12 cellular contexts compared by ENCODE assay signal in the genomic region with DNA sequence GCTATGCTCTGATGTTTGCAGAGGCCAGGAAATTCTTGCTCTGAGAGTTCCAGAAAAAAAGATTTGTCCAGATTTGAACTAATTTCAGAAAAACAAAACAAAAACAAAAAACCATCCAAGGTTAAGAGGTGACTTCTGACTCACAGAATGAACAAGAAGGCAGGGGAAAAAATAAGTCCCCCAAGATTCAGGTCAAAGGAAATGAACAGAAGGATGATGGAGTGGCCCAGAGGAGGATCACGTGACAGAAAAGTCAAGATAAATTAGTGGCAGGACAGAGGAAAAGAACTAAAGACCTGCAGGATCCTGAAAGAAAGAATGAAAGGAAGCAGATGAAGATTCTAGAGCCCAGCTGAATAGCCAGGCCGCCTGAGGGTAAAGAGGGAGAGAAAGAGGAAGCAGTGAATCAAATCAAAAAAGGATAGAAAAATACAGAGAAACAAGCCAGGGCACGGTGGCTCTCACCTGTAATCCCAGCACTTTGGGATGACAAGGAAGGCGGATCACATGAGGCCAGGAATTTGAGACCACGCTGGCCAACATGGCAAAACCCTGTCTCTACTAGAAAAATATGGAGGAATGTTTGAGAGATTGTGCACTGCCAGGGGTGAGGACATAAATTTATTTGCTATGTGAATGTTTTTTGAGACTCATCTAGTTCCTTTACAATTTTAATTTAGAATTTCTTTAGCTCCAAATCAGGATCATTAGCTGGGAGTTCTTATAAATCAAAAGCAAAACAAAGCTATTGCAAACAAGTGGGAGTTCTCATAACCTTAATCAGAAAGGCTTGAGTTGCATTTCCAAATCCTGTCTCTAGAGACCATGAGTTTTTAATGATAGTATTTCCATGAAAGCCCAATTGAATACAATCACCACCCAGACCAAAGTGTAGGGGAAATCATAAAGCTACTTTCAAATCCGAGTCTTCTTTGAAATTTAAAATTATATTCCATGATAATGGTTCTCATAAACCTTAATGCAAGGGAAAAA.
DNase-seq lines count a peak whose midpoint lies in the region; ATAC-seq, FAIRE-seq and TF ChIP-seq lines count a peak whose summit lies in the region.
"Had no signal": no experiment of that assay in that cellular context is flagged by ENCODE, and none has a peak within 500 bp of the region (broad histone marks: within the 10 kb centered on the region; RNA-seq: fewer than 3 reads in every experiment).

No MANE protein-coding gene starts in this region.

- no peak overlapping the region for H3K4me3 ChIP-seq in OCI-LY1 (ENCODE audit: low read depth, low read length, poor library complexity, severe bottlenecking)
- no peak overlapping the region for H3K4me3 ChIP-seq in prostate gland
- H3K4me3 ChIP-seq in lower lobe of right lung = no peak overlapping the region
- H3K4me3 ChIP-seq: cardiac muscle cell, esophagus squamous epithelium had no signal

- H3K27me3 ChIP-seq in OCI-LY1 (ENCODE audit: insufficient read depth, low read length) = no peaks in the 10 kb centered on the region
- no peaks in the 10 kb centered on the region for H3K27me3 ChIP-seq in prostate gland (replicated peaks; ENCODE audit: insufficient read depth)
- H3K27me3 ChIP-seq in lower lobe of right lung (ENCODE audit: low read depth) = no peaks in the 10 kb centered on the region
- H3K27me3 ChIP-seq: cardiac muscle cell, esophagus squamous epithelium had no signal

- peaks cover 4% of the 10 kb centered on the region; the same call in 1 of the 2 replicates for H3F3A ChIP-seq in OCI-LY1 (ENCODE audit: insufficient read depth, low read length)

- FAIRE-seq in GM12892 (lab: Jason Lieb, UNC) = peak; percentile 82

- no peaks in the 10 kb centered on the region for H4K20me1 ChIP-seq in OCI-LY1 (ENCODE audit: insufficient read depth, low read length)

- DNase-seq in GM12892 (ENCODE audit: insufficient read length) (no peak), fibroblast of peridontal ligament (ENCODE audit: extremely low read depth) (peak; percentile 63), prostate gland (ENCODE audit: low spot score) (no peak), DMS79 (lab: John Stamatoyannopoulos, UW) (no peak), lower lobe of right lung (no peak), COR-L47 (lab: John Stamatoyannopoulos, UW) (no peak), NCI-H2196 treated with DMSO at 0.1 percent for 48 hours (lab: John Stamatoyannopoulos, UW; ENCODE audit: unreplicated experiment) (no peak)
- DNase-seq: esophagus squamous epithelium; NCI-H1048; NK-92 treated with Interleukin-12 subunit alpha and Interleukin-12 subunit beta, amount 100 ng/mL, for 24 hours had no signal

- H3K36me3 ChIP-seq in OCI-LY1 (ENCODE audit: insufficient read depth, low read length) (peaks cover 37% of the 10 kb centered on the region), prostate gland (no peaks in the 10 kb centered on the region), lower lobe of right lung (no peaks in the 10 kb centered on the region)
- H3K36me3 ChIP-seq: cardiac muscle cell, esophagus squamous epithelium had no signal

- ATAC-seq in lower lobe of right lung = no peak

- H3K27ac ChIP-seq in OCI-LY1 (ENCODE audit: low read depth, low read length, poor library complexity, severe bottlenecking) (peak overlapping the region; percentile 61), prostate gland (peak overlapping the region; percentile 20 to 48), lower lobe of right lung (no peak overlapping the region)
- H3K27ac ChIP-seq: cardiac muscle cell had no signal

- TF ChIP-seq CTCF in OCI-LY1 (IDR thresholded peaks at IDR 0.05; ENCODE audit: low read length) = no peak
- TF ChIP-seq CTCF in prostate gland (IDR thresholded peaks at IDR 0.05) = no peak
- TF ChIP-seq CTCF in lower lobe of right lung (IDR thresholded peaks at IDR 0.05) = no peak

- no peaks in the 10 kb centered on the region for H3K79me2 ChIP-seq in OCI-LY1 (ENCODE audit: insufficient read depth, low read length)

- WGBS in prostate gland = 78% methylated on average over 6 of the region's 6 CpGs

- H3K9me3 ChIP-seq in OCI-LY1 (ENCODE audit: low read length) (no peaks in the 10 kb centered on the region), prostate gland (no peaks in the 10 kb centered on the region), lower lobe of right lung (no peaks in the 10 kb centered on the region)
- H3K9me3 ChIP-seq: esophagus squamous epithelium had no signal

- intact Hi-C loops in prostate gland (cut with DNase I) (no loop called here), lower lobe of right lung (cut with DNase I) (no loop called here)

- no peaks in the 10 kb centered on the region for H3K9me2 ChIP-seq in OCI-LY1 (ENCODE audit: low read depth, low read length)

- H3K9ac ChIP-seq in OCI-LY1 (ENCODE audit: low read length) = peak overlapping the region; percentile 7; the same call in 1 of the 2 replicates

- H3K4me1 ChIP-seq in OCI-LY1 (ENCODE audit: insufficient read depth, low read length, severe bottlenecking) = peaks cover 38% of the 10 kb centered on the region
- no peaks in the 10 kb centered on the region for H3K4me1 ChIP-seq in prostate gland (replicated peaks)
- H3K4me1 ChIP-seq in lower lobe of right lung = no peaks in the 10 kb centered on the region

- TF ChIP-seq POLR2A in GM12892 (IDR thresholded peaks at IDR 0.05; ENCODE audit: low read depth, low read length) (no peak), prostate gland (IDR thresholded peaks at IDR 0.05) (no peak)

- peak overlapping the region; percentile 16; the same call in 1 of the 2 replicates for H3K4me2 ChIP-seq in OCI-LY1 (ENCODE audit: low read length)

- H2AFZ ChIP-seq in OCI-LY1 (ENCODE audit: low read length) = no peak overlapping the region
